In the genomic region with DNA sequence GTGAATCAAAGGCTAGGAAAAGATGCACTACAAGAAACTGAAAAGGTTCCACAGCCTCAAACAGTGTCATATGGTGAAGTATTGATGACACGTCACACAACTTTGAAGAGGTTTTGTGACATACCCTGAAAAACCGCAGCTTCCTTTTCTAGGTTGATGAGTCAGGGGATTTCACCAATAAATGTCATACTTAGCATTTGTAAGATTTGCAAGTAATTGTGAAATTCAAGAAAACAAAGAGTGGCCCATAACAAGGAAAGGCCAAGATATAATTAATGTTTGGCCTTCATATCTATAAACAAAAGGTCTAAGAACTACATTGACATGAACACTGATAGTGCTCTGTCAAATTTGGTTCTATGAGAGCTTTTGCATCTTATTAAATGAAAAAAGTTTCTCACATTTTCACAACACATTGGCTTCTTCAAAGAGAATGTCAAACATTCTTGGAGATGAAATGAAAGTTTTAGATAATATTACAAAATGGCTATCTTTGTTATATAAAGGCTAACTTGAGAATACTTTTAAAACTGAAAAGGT, we compare ENCODE assay signal across 9 cellular contexts.
A peak's percentile ranks its signal among the peaks of the same experiment; 100 is the strongest.
DNase-seq lines count a peak whose midpoint lies in the region; ATAC-seq and TF ChIP-seq lines count a peak whose summit lies in the region.
"Had no signal": no experiment of that assay in that cellular context is flagged by ENCODE, and none has a peak within 500 bp of the region (broad histone marks: within the 10 kb centered on the region; RNA-seq: fewer than 3 reads in every experiment).

No MANE protein-coding gene starts in this region.

- peaks cover 8 to 12% of the 10 kb centered on the region in 2 donors for H3K36me3 Mint-ChIP-seq in CD4-positive, alpha-beta memory T cell
- peaks cover 4% of the 10 kb centered on the region for H3K36me3 Mint-ChIP-seq in T-helper 17 cell (ENCODE audit: low read depth)

- DNase-seq in CD4-positive, alpha-beta memory T cell = peak; percentile 79 to 87 (median 81)
- peak in 1 of 3 donors; percentile 16 for DNase-seq in T-helper 17 cell
- no peak for DNase-seq in esophagus squamous epithelium (lab: John Stamatoyannopoulos, UW)
- DNase-seq in stimulated activated naive CD8-positive, alpha-beta T cell treated with anti-CD3 and anti-CD28 coated beads, Interleukin-15, amount 100 ng/mL, for 72 hours = peak; percentile 60 to 76
- DNase-seq in 8988T = no peak
- DNase-seq in NCI-H2227 (lab: John Stamatoyannopoulos, UW; ENCODE audit: unreplicated experiment) = no peak

- TF ChIP-seq CTCF in esophagus squamous epithelium (IDR thresholded peaks at IDR 0.05) = no peak

- peaks cover 15 to 29% (median 22%) of the 10 kb centered on the region in 4 donors for H3K4me1 Mint-ChIP-seq in CD4-positive, alpha-beta memory T cell
- H3K4me1 Mint-ChIP-seq in T-helper 17 cell = peaks cover 16% of the 10 kb centered on the region
- peaks cover 49% of the 10 kb centered on the region for H3K4me1 Mint-ChIP-seq in stimulated activated naive CD8-positive, alpha-beta T cell treated with anti-CD3 and anti-CD28 coated beads, Interleukin-15, amount 100 ng/mL, for 72 hours
- H3K4me1 Mint-ChIP-seq: nephron had no signal

- peak overlapping the region in 2 of 8 donors; percentile 44 to 51 for H3K4me3 Mint-ChIP-seq in CD4-positive, alpha-beta memory T cell
- H3K4me3 Mint-ChIP-seq in T-helper 17 cell = peak overlapping the region; percentile 13
- peak overlapping the region; percentile 77 to 82 for H3K4me3 Mint-ChIP-seq in stimulated activated naive CD8-positive, alpha-beta T cell treated with anti-CD3 and anti-CD28 coated beads, Interleukin-15, amount 100 ng/mL, for 72 hours
- H3K4me3 Mint-ChIP-seq: nephron had no signal

- no peak overlapping the region for H3K4me3 ChIP-seq in CD4-positive, alpha-beta memory T cell (ENCODE audit: low read length in 2 of 2)
- H3K4me3 ChIP-seq in esophagus squamous epithelium = no peak overlapping the region

- CTCF ChIA-PET in CD4-positive, alpha-beta memory T cell (lab: Charles Lee; ENCODE audit: partially characterized antibody) = interaction anchor here (1.4 kb wide), 1 partner anchor 170 kb away, joined by 4 read pairs; no protein-coding TSS in a partner anchor

- H3K27ac ChIP-seq in CD4-positive, alpha-beta memory T cell (ENCODE audit: low read depth, low read length) = peak overlapping the region; percentile 13
- peak overlapping the region in 3 of 4 donors; percentile 41 to 57 (median 52) for H3K27ac ChIP-seq in esophagus squamous epithelium

- peak overlapping the region; percentile 54 to 88 (median 83) for H3K27ac Mint-ChIP-seq in CD4-positive, alpha-beta memory T cell
- H3K27ac Mint-ChIP-seq in T-helper 17 cell = peak overlapping the region; percentile 90
- H3K27ac Mint-ChIP-seq in stimulated activated naive CD8-positive, alpha-beta T cell treated with anti-CD3 and anti-CD28 coated beads, Interleukin-15, amount 100 ng/mL, for 72 hours = peak overlapping the region; percentile 100
- H3K27ac Mint-ChIP-seq: nephron had no signal

- intact Hi-C loops in CD4-positive, alpha-beta memory T cell (cut with micrococcal nuclease) = loop anchor here (1.0 kb wide), 1 partner anchor 61 kb away; no protein-coding TSS in a partner anchor
- intact Hi-C loops in esophagus squamous epithelium (cut with DNase I) = no loop called here

- H3K4me1 ChIP-seq in CD4-positive, alpha-beta memory T cell (ENCODE audit: insufficient read depth, low read length) = peaks cover 26% of the 10 kb centered on the region
- H3K4me1 ChIP-seq in esophagus squamous epithelium = peaks cover 0 to 20% (median 8%) of the 10 kb centered on the region in 3 donors

- ATAC-seq in GM19455 (IDR thresholded peaks at IDR 0.05; ENCODE audit: unreplicated experiment) (peak; percentile 87), HG03442 (IDR thresholded peaks at IDR 0.05; ENCODE audit: unreplicated experiment) (peak; percentile 93), T-helper 17 cell (peak; percentile 93)
- peak; percentile 71 for ATAC-seq in stimulated activated naive CD8-positive, alpha-beta T cell treated with anti-CD3 and anti-CD28 coated beads, Interleukin-15, amount 100 ng/mL, for 72 hours

- peaks cover 4 to 55% (median 39%) of the 10 kb centered on the region in 8 donors for H3K9me3 Mint-ChIP-seq in CD4-positive, alpha-beta memory T cell
- peaks cover 51 to 59% of the 10 kb centered on the region in 2 donors for H3K9me3 Mint-ChIP-seq in stimulated activated naive CD8-positive, alpha-beta T cell treated with anti-CD3 and anti-CD28 coated beads, Interleukin-15, amount 100 ng/mL, for 72 hours

- POLR2A ChIA-PET in CD4-positive, alpha-beta memory T cell (lab: Charles Lee; ENCODE audit: partially characterized antibody) = interaction anchor here (2.1 kb wide), 1 partner anchor 62 kb away, joined by 9 read pairs; the partner anchor contains the start of gene NAMPT

- WGBS in esophagus squamous epithelium, 2 donors = 27 to 28% methylated on average over 2 of the region's 2 CpGs

- H3K27me3 Mint-ChIP-seq in CD4-positive, alpha-beta memory T cell = peaks cover 4 to 13% of the 10 kb centered on the region in 2 donors
- H3K27me3 Mint-ChIP-seq in T-helper 17 cell = no peaks in the 10 kb centered on the region
- H3K27me3 Mint-ChIP-seq in stimulated activated naive CD8-positive, alpha-beta T cell treated with anti-CD3 and anti-CD28 coated beads, Interleukin-15, amount 100 ng/mL, for 72 hours = peaks cover 9% of the 10 kb centered on the region

- H3K27me3 ChIP-seq in CD4-positive, alpha-beta memory T cell (ENCODE audit: insufficient read depth, low read length) = no peaks in the 10 kb centered on the region
- no peaks in the 10 kb centered on the region for H3K27me3 ChIP-seq in esophagus squamous epithelium

- no peak for TF ChIP-seq POLR2A in esophagus squamous epithelium (IDR thresholded peaks at IDR 0.05)

- H3K36me3 ChIP-seq in CD4-positive, alpha-beta memory T cell (ENCODE audit: insufficient read depth, low read length) = no peaks in the 10 kb centered on the region
- H3K36me3 ChIP-seq in esophagus squamous epithelium = no peaks in the 10 kb centered on the region

- H3K9me3 ChIP-seq in CD4-positive, alpha-beta memory T cell (ENCODE audit: control insufficient read depth in 1 of 2, low read length in 2 of 2) = no peaks in the 10 kb centered on the region
- H3K9me3 ChIP-seq in T-helper 17 cell (ENCODE audit: control insufficient read depth, low read length, poor library complexity, severe bottlenecking) = peaks cover 4% of the 10 kb centered on the region
- H3K9me3 ChIP-seq in esophagus squamous epithelium = peaks cover 0 to 31% (median 9%) of the 10 kb centered on the region in 3 donors

Comparison
In these comparisons a context has a peak if more than half of its experiments do, and no peak if none do; other contexts are left out.
1. DNase-seq: peak in CD4-positive, alpha-beta memory T cell (5 of 5) and stimulated activated naive CD8-positive, alpha-beta T cell treated with anti-CD3 and anti-CD28 coated beads, Interleukin-15, amount 100 ng/mL, for 72 hours (2 of 2); none in esophagus squamous epithelium (single experiment), 8988T (single experiment) and NCI-H2227 (single experiment).
2. Peak in every context shown above with its lines, with median percentiles within 50 percentile points of each other: H3K27ac Mint-ChIP-seq and ATAC-seq.